ENCODE assay signal across 31 cellular contexts in genomic region chr16:25433388-25433787, GRCh38.
DNase-seq lines count a peak whose midpoint lies in the region; ATAC-seq, FAIRE-seq and TF ChIP-seq lines count a peak whose summit lies in the region.
"Had no signal": no experiment of that assay in that cellular context is flagged by ENCODE, and none has a peak within 500 bp of the region (broad histone marks: within the 10 kb centered on the region; RNA-seq: fewer than 3 reads in every experiment).

No MANE protein-coding gene starts in this region.

- no peak overlapping the region for H4K8ac ChIP-seq in mesenchymal stem cell (ENCODE audit: low read length)

- POLR2A ChIA-PET in HepG2 (lab: Yijun Ruan, JAX), result no interaction called here

- TF ChIP-seq POLR2A in HepG2 (IDR thresholded peaks at IDR 0.05; ENCODE audit: insufficient read depth in 1 of 2, low read depth in 2 of 2, low read length in 2 of 2), result no peak
- TF ChIP-seq POLR2A in right lobe of liver (IDR thresholded peaks at IDR 0.05), result no peak
- TF ChIP-seq POLR2A in esophagus muscularis mucosa (IDR thresholded peaks at IDR 0.05; ENCODE audit: low read depth), result no peak

- H3K23ac ChIP-seq in mesenchymal stem cell (ENCODE audit: low read length in 2 of 2), result no peak overlapping the region

- no peak for ATAC-seq in HepG2
- no peak for ATAC-seq in right lobe of liver
- ATAC-seq: A549; CD8-positive, alpha-beta T cell had no signal

- H3K27me3 ChIP-seq in HepG2 (ENCODE audit: control insufficient read depth in 1 of 2, insufficient read depth in 2 of 2, low read length in 2 of 2) (peaks cover 0 to 28% of the 10 kb centered on the region in 2 experiments; a peak in 1 of 5 replicates), right lobe of liver (no peaks in the 10 kb centered on the region), esophagus muscularis mucosa (no peaks in the 10 kb centered on the region), mesenchymal stem cell (ENCODE audit: control insufficient read depth in 1 of 2, insufficient read depth in 1 of 2, low read length in 2 of 2) (no peaks in the 10 kb centered on the region)
- H3K27me3 ChIP-seq: BE2C; BLaER1; BLaER1 treated with 17β-estradiol and CSF1 and Interleukin-3, amounts not matched to agents 10 nM and 100 nM had no signal

- H2BK12ac ChIP-seq in mesenchymal stem cell (ENCODE audit: low read length in 2 of 2), result no peak overlapping the region

- H3K79me1 ChIP-seq in mesenchymal stem cell (replicated peaks; ENCODE audit: low read length, poor library complexity, severe bottlenecking), result no peaks in the 10 kb centered on the region

- H2BK5ac ChIP-seq in mesenchymal stem cell (ENCODE audit: low read depth, low read length, poor library complexity, severe bottlenecking), result no peak overlapping the region

- TF ChIP-seq RAD21 in HepG2 (CRISPR knock-in tag; IDR thresholded peaks at IDR 0.05), result no peak

- no peak overlapping the region for H3K18ac ChIP-seq in mesenchymal stem cell (ENCODE audit: low read depth in 1 of 2, low read length in 2 of 2)

- H2BK120ac ChIP-seq in mesenchymal stem cell (ENCODE audit: low read depth, low read length), result no peak overlapping the region

- no peak overlapping the region for H3K9ac ChIP-seq in HepG2 (ENCODE audit: insufficient read depth, low read depth, low read length)
- H3K9ac ChIP-seq in mesenchymal stem cell (ENCODE audit: low read length), result no peak overlapping the region
- H3K9ac ChIP-seq: BLaER1; BLaER1 treated with 17β-estradiol and CSF1 and Interleukin-3, amounts not matched to agents 10 nM and 100 nM had no signal

- H2BK15ac ChIP-seq in mesenchymal stem cell (ENCODE audit: low read depth, poor library complexity, severe bottlenecking), result no peak overlapping the region

- no peaks in the 10 kb centered on the region for H3K36me3 ChIP-seq in HepG2 (replicated peaks in 1 of 2; ENCODE audit: control insufficient read depth in 1 of 2, insufficient read depth in 2 of 2, low read length in 2 of 2)
- H3K36me3 ChIP-seq in right lobe of liver, result no peaks in the 10 kb centered on the region
- no peaks in the 10 kb centered on the region for H3K36me3 ChIP-seq in esophagus muscularis mucosa
- no peaks in the 10 kb centered on the region for H3K36me3 ChIP-seq in mesenchymal stem cell (ENCODE audit: control insufficient read depth in 1 of 2, insufficient read depth in 2 of 2, low read depth in 1 of 2, low read length in 2 of 2)
- H3K36me3 ChIP-seq: BE2C; BLaER1; BLaER1 treated with 17β-estradiol and CSF1 and Interleukin-3, amounts not matched to agents 10 nM and 100 nM had no signal

- H3K14ac ChIP-seq in mesenchymal stem cell (ENCODE audit: low read length in 2 of 2), result no peak overlapping the region

- H3K9me3 ChIP-seq in HepG2 (ENCODE audit: low read length), result peaks cover 2% of the 10 kb centered on the region
- no peaks in the 10 kb centered on the region for H3K9me3 ChIP-seq in right lobe of liver
- H3K9me3 ChIP-seq in esophagus muscularis mucosa, result peaks cover 0 to 3% (median 1%) of the 10 kb centered on the region in 4 donors
- no peaks in the 10 kb centered on the region for H3K9me3 ChIP-seq in mesenchymal stem cell (ENCODE audit: control insufficient read depth, low read length)
- H3K9me3 ChIP-seq: A549, BE2C, Caco-2 had no signal

- H3K4me3 ChIP-seq in HepG2 (replicated peaks in 1 of 3; ENCODE audit: insufficient read depth in 1 of 3, low read depth in 2 of 3, low read length in 3 of 3) (no peak overlapping the region), right lobe of liver (no peak overlapping the region), esophagus muscularis mucosa (no peak overlapping the region), mesenchymal stem cell (ENCODE audit: insufficient read depth in 1 of 2, low read depth in 1 of 2, low read length in 2 of 2) (no peak overlapping the region)
- H3K4me3 ChIP-seq: A549; BLaER1; BLaER1 treated with 17β-estradiol and CSF1 and Interleukin-3, amounts not matched to agents 10 nM and 100 nM had no signal

- CTCF ChIA-PET in HepG2 (lab: Yijun Ruan, JAX; ENCODE audit: low intra/inter-chr PET ratio, low total read pairs), result no interaction called here

- H3K27ac ChIP-seq in HepG2 (ENCODE audit: extremely low read length, insufficient read depth, low read length), result no peak overlapping the region
- no peak overlapping the region for H3K27ac ChIP-seq in right lobe of liver
- no peak overlapping the region for H3K27ac ChIP-seq in esophagus muscularis mucosa (replicated peaks in 1 of 4)
- no peak overlapping the region for H3K27ac ChIP-seq in mesenchymal stem cell (ENCODE audit: low read length, poor library complexity, severe bottlenecking)
- H3K27ac ChIP-seq: 22Rv1; A549; BLaER1; BLaER1 treated with 17β-estradiol and CSF1 and Interleukin-3, amounts not matched to agents 10 nM and 100 nM; C4-2B had no signal

- no peak overlapping the region for H3K4me2 ChIP-seq in HepG2 (ENCODE audit: low read depth, low read length)
- H3K4me2 ChIP-seq in mesenchymal stem cell (ENCODE audit: low read length, poor library complexity, severe bottlenecking), result no peak overlapping the region
- H3K4me2 ChIP-seq: A549; BLaER1; BLaER1 treated with 17β-estradiol and CSF1 and Interleukin-3, amounts not matched to agents 10 nM and 100 nM had no signal

- TF ChIP-seq CTCF in HepG2 (CRISPR knock-in tag; IDR thresholded peaks at IDR 0.05) (no peak), right lobe of liver (IDR thresholded peaks at IDR 0.05) (no peak), esophagus muscularis mucosa (IDR thresholded peaks at IDR 0.05) (no peak)

- TF ChIP-seq EP300 in HepG2 (IDR thresholded peaks at IDR 0.05; ENCODE audit: low read depth in 2 of 2, low read length in 2 of 2) (no peak), HepG2 (CRISPR knock-in tag; IDR thresholded peaks at IDR 0.05; ENCODE audit: borderline replicate concordance) (no peak), esophagus muscularis mucosa (IDR thresholded peaks at IDR 0.05) (no peak)

- in situ Hi-C loops in HepG2 (cut with HindIII; ENCODE audit: extremely low pct_ligation_motif_present, low pct_unique_long_range_greater_than_20kb), result no loop called here

- DNase-seq in HepG2 (ENCODE audit: low spot score), result no peak
- DNase-seq in right lobe of liver, result no peak
- DNase-seq in esophagus muscularis mucosa (ENCODE audit: extremely low spot score), result peak; percentile 62
- no peak for DNase-seq in mesenchymal stem cell
- DNase-seq: 8988T; ACHN; AML-193; BE2C; C1 segment of cervical spinal cord; Caco-2; Calu3; CD4-positive, alpha-beta memory T cell; CD4-positive, alpha-beta T cell; CD4-positive, CD25-positive, alpha-beta regulatory T cell; CD8-positive, alpha-beta memory T cell; CD8-positive, alpha-beta T cell; COR-L47; DMS 273 treated with DMSO at 0.1 percent for 48 hours; DMS153; DMS53; DMS79; DMS79 treated with DMSO at 0.1 percent for 48 hours; DND-41; EL had no signal

- intact Hi-C loops in HepG2 (cut with micrococcal nuclease; ENCODE audit: unreplicated experiment) (no loop called here), right lobe of liver (cut with DNase I) (no loop called here), esophagus muscularis mucosa (cut with DNase I) (no loop called here)

- H3K4ac ChIP-seq in mesenchymal stem cell (ENCODE audit: low read depth in 1 of 2, low read length in 2 of 2), result no peak overlapping the region

- no peaks in the 10 kb centered on the region for H3K4me1 ChIP-seq in HepG2 (ENCODE audit: insufficient read depth, low read length)
- H3K4me1 ChIP-seq in right lobe of liver, result no peaks in the 10 kb centered on the region
- H3K4me1 ChIP-seq in esophagus muscularis mucosa, result no peaks in the 10 kb centered on the region
- no peaks in the 10 kb centered on the region for H3K4me1 ChIP-seq in mesenchymal stem cell (ENCODE audit: control insufficient read depth, insufficient read depth, low read depth, low read length)
- H3K4me1 ChIP-seq: A549; BE2C; BLaER1; BLaER1 treated with 17β-estradiol and CSF1 and Interleukin-3, amounts not matched to agents 10 nM and 100 nM; Caco-2 had no signal

- no TSS peak for BruUV-seq in HepG2 (replicated peaks; lab: Mats Ljungman, UMichigan)

- H4K91ac ChIP-seq in mesenchymal stem cell (ENCODE audit: low read length), result no peak overlapping the region

- WGBS in HepG2 (ENCODE audit: low lambda C conversion rate), result 25% methylated on average over 4 of the region's 4 CpGs
- WGBS in right lobe of liver (ENCODE audit: insufficient coverage, low coverage, low lambda C conversion rate, missing lambda C conversion rate), result 48% methylated on average over 4 of the region's 4 CpGs
- 82% methylated on average over 4 of the region's 4 CpGs for WGBS in esophagus muscularis mucosa
- WGBS in mesenchymal stem cell, result 63% methylated on average over 4 of the region's 4 CpGs

- no peaks in the 10 kb centered on the region for H4K20me1 ChIP-seq in HepG2 (ENCODE audit: insufficient read depth, low read length)
- H4K20me1 ChIP-seq: BLaER1; BLaER1 treated with 17β-estradiol and CSF1 and Interleukin-3, amounts not matched to agents 10 nM and 100 nM had no signal

- H3K79me2 ChIP-seq in HepG2 (ENCODE audit: insufficient read depth, low read length), result no peaks in the 10 kb centered on the region

- H2AFZ ChIP-seq in HepG2 (ENCODE audit: low read length) (no peak overlapping the region), mesenchymal stem cell (ENCODE audit: low read depth, low read length) (no peak overlapping the region)

- no peak overlapping the region for H2AK5ac ChIP-seq in mesenchymal stem cell (ENCODE audit: low read length, severe bottlenecking)

- FAIRE-seq in HepG2 (lab: Jason Lieb, UNC), result no peak
- FAIRE-seq: A204.1, A549, D721Med had no signal

TF ChIP-seq in HepG2, 621 proteins besides CTCF, POLR2A, EP300 and RAD21 (continues in another document):
- no peak for TF ChIP-seq RNF219 (CRISPR knock-in tag; IDR thresholded peaks at IDR 0.05)
